Comparison of ENCODE assay signal across 24 cellular contexts in the genomic region with DNA sequence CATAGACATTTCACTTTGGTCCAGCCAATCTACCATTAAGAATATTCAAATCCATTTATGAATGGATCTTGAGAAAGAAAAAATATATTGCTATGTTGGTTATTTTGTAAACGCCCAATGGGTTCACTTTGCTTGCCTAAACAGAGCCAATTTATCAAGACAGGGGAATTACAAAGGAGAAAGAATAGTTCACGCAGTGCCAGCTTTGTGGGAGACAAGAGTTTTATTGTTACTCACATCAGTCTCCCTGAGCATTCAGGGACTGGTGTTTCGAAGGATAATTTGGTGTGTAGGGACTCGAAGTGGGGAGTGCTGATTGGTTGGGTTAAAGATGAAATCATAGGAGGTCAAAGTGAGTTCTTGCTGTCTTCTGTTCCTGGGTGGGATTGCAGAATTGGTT.
"Had no signal": no experiment of that assay in that cellular context is flagged by ENCODE, and none has a peak within 500 bp of the region (broad histone marks: within the 10 kb centered on the region; RNA-seq: fewer than 3 reads in every experiment).

No MANE protein-coding gene starts in this region.

- H3K27me3 Mint-ChIP-seq: activated CD4-positive, alpha-beta memory T cell treated with anti-CD3 and anti-CD28 coated beads for 36 hours had no signal

- ATAC-seq: activated T-helper 17 cell treated with anti-CD3 and anti-CD28 coated beads, Interleukin-2, amount 50 U/mL, for 72 hours; T-cell had no signal

- H3K27ac ChIP-seq: brain microvascular endothelial cell, KMS-11, SK-N-MC, VCaP had no signal

- H3K36me3 Mint-ChIP-seq: T-cell had no signal

- H3K27me3 ChIP-seq: brain microvascular endothelial cell had no signal

- DNase-seq: activated CD4-positive, alpha-beta memory T cell treated with anti-CD3 and anti-CD28 coated beads for 36 hours; activated CD4-positive, alpha-beta T cell treated with anti-CD3 and anti-CD28 coated beads, Interleukin-2, amount 10 ng/mL, durations not matched to agents 7 days and 5 days; activated CD4-positive, CD25-positive, alpha-beta regulatory T cell; activated CD8-positive, alpha-beta memory T cell treated with anti-CD3 and anti-CD28 coated beads for 24 hours; activated gamma-delta T cell; activated naive CD4-positive, alpha-beta T cell treated with anti-CD3 and anti-CD28 coated beads for 36 hours; activated T-cell treated with anti-CD3 and anti-CD28 coated beads, Interleukin-2, amount 50 U/mL, for 48 hours; brain microvascular endothelial cell; NCI-H1092; NCI-H1417 treated with DMSO at 0.1 percent for 48 hours; NCI-H1694 treated with DMSO at 0.1 percent for 48 hours; NCI-H2029 treated with DMSO at 0.1 percent for 48 hours; NCI-H345; NCI-H510A; NCI-H526 treated with DMSO at 0.1 percent for 48 hours; NCI-H82; T-cell; T-helper 2 cell; T1000 had no signal

- H3K4me1 Mint-ChIP-seq: activated CD4-positive, alpha-beta T cell treated with anti-CD3 and anti-CD28 coated beads, Interleukin-2, amount 10 ng/mL, durations not matched to agents 7 days and 5 days; activated T-helper 17 cell treated with anti-CD3 and anti-CD28 coated beads, Interleukin-2, amount 50 U/mL, for 72 hours had no signal

- H3K9me3 Mint-ChIP-seq: activated CD4-positive, alpha-beta memory T cell treated with anti-CD3 and anti-CD28 coated beads for 36 hours; activated naive CD4-positive, alpha-beta T cell treated with anti-CD3 and anti-CD28 coated beads for 36 hours; activated T-helper 17 cell treated with anti-CD3 and anti-CD28 coated beads, Interleukin-2, amount 50 U/mL, for 72 hours; T-cell had no signal

- H3K4me3 Mint-ChIP-seq: activated CD4-positive, alpha-beta memory T cell treated with anti-CD3 and anti-CD28 coated beads for 36 hours; activated CD4-positive, alpha-beta T cell treated with anti-CD3 and anti-CD28 coated beads, Interleukin-2, amount 10 ng/mL, durations not matched to agents 7 days and 5 days; activated naive CD4-positive, alpha-beta T cell treated with anti-CD3 and anti-CD28 coated beads for 36 hours; activated naive CD8-positive, alpha-beta T cell; activated T-helper 17 cell treated with anti-CD3 and anti-CD28 coated beads, Interleukin-2, amount 50 U/mL, for 72 hours; T-cell had no signal

- H3K27ac Mint-ChIP-seq: activated CD4-positive, alpha-beta memory T cell treated with anti-CD3 and anti-CD28 coated beads for 36 hours; activated CD4-positive, alpha-beta T cell treated with anti-CD3 and anti-CD28 coated beads, Interleukin-2, amount 10 ng/mL, durations not matched to agents 7 days and 5 days; activated naive CD4-positive, alpha-beta T cell treated with anti-CD3 and anti-CD28 coated beads for 36 hours; activated naive CD8-positive, alpha-beta T cell; activated T-helper 17 cell treated with anti-CD3 and anti-CD28 coated beads, Interleukin-2, amount 50 U/mL, for 72 hours; T-cell had no signal

- H3K36me3 ChIP-seq: brain microvascular endothelial cell had no signal

- H3K4me3 ChIP-seq: SK-N-MC had no signal
